In the genomic region with DNA sequence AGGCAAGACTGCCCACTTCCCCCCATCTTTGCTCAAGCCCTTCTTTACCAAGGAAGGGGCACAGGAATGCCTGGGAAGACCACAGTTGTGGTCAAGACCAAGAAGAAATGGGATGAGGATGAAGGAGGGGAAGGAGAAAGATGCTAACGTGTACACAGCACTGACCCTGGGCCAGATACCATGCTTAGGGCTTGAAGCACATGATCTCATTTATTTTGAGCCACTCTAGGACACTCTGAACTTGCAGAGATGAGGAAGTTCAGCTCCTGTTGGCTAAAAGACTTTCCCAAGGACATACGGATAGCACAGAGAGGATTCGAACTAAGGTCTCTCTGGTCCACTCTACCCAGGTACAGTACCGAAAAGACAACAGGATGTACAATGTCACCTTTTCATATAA, we compare ENCODE assay signal across 13 cellular contexts. TPM values are rescaled to one million over a fixed set of nuclear protein-coding genes. Genes with fewer than 3 reads are reported as not detected.
A peak's percentile ranks its signal among the peaks of the same experiment; 100 is the strongest.
DNase-seq lines count a peak whose midpoint lies in the region; ATAC-seq and TF ChIP-seq lines count a peak whose summit lies in the region.
"Had no signal": no experiment of that assay in that cellular context is flagged by ENCODE, and none has a peak within 500 bp of the region (broad histone marks: within the 10 kb centered on the region; RNA-seq: fewer than 3 reads in every experiment).

No MANE protein-coding gene starts in this region.

- H3K36me3 Mint-ChIP-seq in MCF 10A (ENCODE audit: insufficient read depth, unreplicated experiment), result no peaks in the 10 kb centered on the region
- H3K36me3 Mint-ChIP-seq in activated naive CD8-positive, alpha-beta T cell treated with anti-CD3 and anti-CD28 coated beads, Interleukin-2, amount 50 U/mL, for 24 hours (ENCODE audit: low read depth), result peaks cover 39% of the 10 kb centered on the region

- H3K9me3 Mint-ChIP-seq in MCF 10A (ENCODE audit: unreplicated experiment), result peaks cover 7% of the 10 kb centered on the region
- peaks cover 10% of the 10 kb centered on the region for H3K9me3 Mint-ChIP-seq in activated naive CD8-positive, alpha-beta T cell treated with anti-CD3 and anti-CD28 coated beads, Interleukin-2, amount 50 U/mL, for 24 hours

- H3K4me1 Mint-ChIP-seq in MCF 10A (ENCODE audit: insufficient read depth, unreplicated experiment), result peaks cover 7% of the 10 kb centered on the region
- peaks cover 45% of the 10 kb centered on the region for H3K4me1 Mint-ChIP-seq in activated naive CD8-positive, alpha-beta T cell treated with anti-CD3 and anti-CD28 coated beads, Interleukin-2, amount 50 U/mL, for 24 hours

- POLR2A ChIA-PET in MCF 10A (lab: Yijun Ruan, JAX), result interaction anchor here (0.8 to 1.0 kb wide), 3 partner anchors 13 to 564 kb away, joined by 3 read pairs; no protein-coding TSS in a partner anchor

- 74 to 82% methylated on average over 4 of the region's 4 CpGs for WGBS in upper lobe of left lung, 2 donors

- no TSS peak for BruUV-seq in MCF 10A (replicated peaks; lab: Mats Ljungman, UMichigan)

- H3K27ac ChIP-seq in breast epithelium, result no peak overlapping the region
- H3K27ac ChIP-seq in left lung, result peak overlapping the region; percentile 75 to 94
- H3K27ac ChIP-seq in upper lobe of left lung, result peak overlapping the region; percentile 64 to 83 (median 68)

- ATAC-seq in activated naive CD8-positive, alpha-beta T cell treated with anti-CD3 and anti-CD28 coated beads, Interleukin-2, amount 50 U/mL, for 24 hours, result no peak
- ATAC-seq in left lung (peak; percentile 68), upper lobe of left lung (ENCODE audit: low FRiP score in 2 of 2) (peak in 1 of 2 donors; percentile 83), HG03108 (IDR thresholded peaks at IDR 0.05; ENCODE audit: unreplicated experiment) (no peak)
- ATAC-seq: activated CD8-positive, alpha-beta memory T cell treated with anti-CD3 and anti-CD28 coated beads, Interleukin-2, amount 10 ng/mL, durations not matched to agents 7 days and 5 days had no signal

- H3K9me3 ChIP-seq in breast epithelium (peaks cover 10 to 23% of the 10 kb centered on the region in 2 donors), left lung (peaks cover 0 to 17% of the 10 kb centered on the region in 2 donors), upper lobe of left lung (peaks cover 6 to 11% (median 9%) of the 10 kb centered on the region in 4 donors)

- no peaks in the 10 kb centered on the region for H3K4me1 ChIP-seq in breast epithelium
- peaks cover 0 to 58% of the 10 kb centered on the region in 2 donors for H3K4me1 ChIP-seq in left lung
- H3K4me1 ChIP-seq in upper lobe of left lung, result peaks cover 0 to 2% (median 0%) of the 10 kb centered on the region in 4 donors

- DNase-seq in MCF 10A (ENCODE audit: unreplicated experiment) (no peak), breast epithelium (ENCODE audit: low spot score in 2 of 2) (no peak), left lung (no peak), upper lobe of left lung (no peak), activated gamma-delta T cell treated with Interleukin-2 at 50 U/mL for 16 hours (no peak), mucosa of gallbladder (ENCODE audit: low spot score) (no peak)
- no peak for DNase-seq in activated naive CD8-positive, alpha-beta T cell treated with anti-CD3 and anti-CD28 coated beads, Interleukin-2, amount 50 U/mL, for 24 hours
- DNase-seq: activated CD8-positive, alpha-beta memory T cell treated with anti-CD3 and anti-CD28 coated beads, Interleukin-2, amount 10 ng/mL, durations not matched to agents 7 days and 5 days; DMS79; T-helper 2 cell had no signal

- peak in 1 of 4 donors; percentile 39 for TF ChIP-seq EP300 in upper lobe of left lung (IDR thresholded peaks at IDR 0.05)

- no peak for TF ChIP-seq POLR2A in breast epithelium (IDR thresholded peaks at IDR 0.05)
- no peak for TF ChIP-seq POLR2A in upper lobe of left lung (IDR thresholded peaks at IDR 0.05)

- no peaks in the 10 kb centered on the region for H3K36me3 ChIP-seq in breast epithelium
- no peaks in the 10 kb centered on the region for H3K36me3 ChIP-seq in left lung
- no peaks in the 10 kb centered on the region for H3K36me3 ChIP-seq in upper lobe of left lung

- intact Hi-C loops in MCF 10A (cut with micrococcal nuclease) (no loop called here), breast epithelium (cut with DNase I; ENCODE audit: low total_unique reads) (no loop called here), left lung (cut with DNase I) (no loop called here)

- CTCF ChIA-PET in MCF 10A (lab: Yijun Ruan, JAX), result interaction anchor here (0.6 to 0.7 kb wide), 2 partner anchors 23 to 1340 kb away, joined by 3 read pairs; a partner anchor contains a TSS

- H3K27me3 Mint-ChIP-seq in MCF 10A (ENCODE audit: insufficient read depth, unreplicated experiment), result no peaks in the 10 kb centered on the region
- no peaks in the 10 kb centered on the region for H3K27me3 Mint-ChIP-seq in activated naive CD8-positive, alpha-beta T cell treated with anti-CD3 and anti-CD28 coated beads, Interleukin-2, amount 50 U/mL, for 24 hours
- H3K27me3 Mint-ChIP-seq: activated CD8-positive, alpha-beta memory T cell treated with anti-CD3 and anti-CD28 coated beads, Interleukin-2, amount 10 ng/mL, durations not matched to agents 7 days and 5 days had no signal

- H3K27me3 ChIP-seq in breast epithelium (no peaks in the 10 kb centered on the region), left lung (peaks cover 0 to 10% of the 10 kb centered on the region in 2 donors), upper lobe of left lung (no peaks in the 10 kb centered on the region)

- H3K4me3 Mint-ChIP-seq in MCF 10A (ENCODE audit: unreplicated experiment), result peak overlapping the region; percentile 1
- peak overlapping the region; percentile 53 for H3K4me3 Mint-ChIP-seq in activated naive CD8-positive, alpha-beta T cell treated with anti-CD3 and anti-CD28 coated beads, Interleukin-2, amount 50 U/mL, for 24 hours
- H3K4me3 Mint-ChIP-seq: activated CD8-positive, alpha-beta memory T cell treated with anti-CD3 and anti-CD28 coated beads, Interleukin-2, amount 10 ng/mL, durations not matched to agents 7 days and 5 days had no signal

- peak overlapping the region; percentile 24 for H3K27ac Mint-ChIP-seq in MCF 10A (ENCODE audit: low read depth, unreplicated experiment)
- peak overlapping the region; percentile 87 for H3K27ac Mint-ChIP-seq in activated naive CD8-positive, alpha-beta T cell treated with anti-CD3 and anti-CD28 coated beads, Interleukin-2, amount 50 U/mL, for 24 hours
- H3K27ac Mint-ChIP-seq: activated CD8-positive, alpha-beta memory T cell treated with anti-CD3 and anti-CD28 coated beads, Interleukin-2, amount 10 ng/mL, durations not matched to agents 7 days and 5 days had no signal

- H3K4me3 ChIP-seq in breast epithelium (no peak overlapping the region), left lung (no peak overlapping the region), upper lobe of left lung (no peak overlapping the region)
- H3K4me3 ChIP-seq: skin epidermis had no signal

- TF ChIP-seq CTCF in MCF 10A (IDR thresholded peaks at IDR 0.05; ENCODE audit: unreplicated experiment) (no peak), breast epithelium (IDR thresholded peaks at IDR 0.05) (no peak), left lung (IDR thresholded peaks at IDR 0.05) (no peak), upper lobe of left lung (IDR thresholded peaks at IDR 0.05) (no peak)

RNA-seq across cellular contexts. Expression of a gene that starts 42.6 kb away (rescaled TPM):
- total RNA-seq in MCF 10A (2022), result not detected in 2 replicates
- total RNA-seq in breast epithelium, result 10 to 100 TPM in 2 of 3 donors, 1 to 10 TPM in 1; 9.8 to 28.6 (median 12.3) TPM
- 10 to 100 TPM; 19.4 to 84.8 TPM for total RNA-seq in left lung
- total RNA-seq in upper lobe of left lung, result 100 to 1,000 TPM in 1 of 6 donors, 10 to 100 TPM in 5; 22.3 to 175 (median 49.8) TPM
- 17.1 TPM for total RNA-seq in mucosa of gallbladder
- total RNA-seq: endothelial cell of umbilical vein had no signal

RNA-seq across cellular contexts. Expression of a gene that starts 55.4 kb away (rescaled TPM):
- total RNA-seq in MCF 10A (2022), result not detected in 2 replicates
- 1 to 10 TPM in 2 of 3 donors, under 1 TPM in 1; under 0.01 to 2.9 (median 2.5) TPM for total RNA-seq in breast epithelium
- 1 to 10 TPM; 1.8 to 2.4 TPM for total RNA-seq in left lung
- 1 to 10 TPM; 1.1 to 4.2 (median 2.4) TPM for total RNA-seq in upper lobe of left lung
- total RNA-seq in mucosa of gallbladder, result 2.8 TPM
- total RNA-seq: endothelial cell of umbilical vein had no signal

Comparison
In these comparisons a context has a peak if more than half of its experiments do, and no peak if none do; other contexts are left out.
1. H3K27ac ChIP-seq: peak in left lung (2 of 2) and upper lobe of left lung (4 of 4); none in breast epithelium (0 of 2).